16 cellular contexts compared by ENCODE assay signal in the genomic region with DNA sequence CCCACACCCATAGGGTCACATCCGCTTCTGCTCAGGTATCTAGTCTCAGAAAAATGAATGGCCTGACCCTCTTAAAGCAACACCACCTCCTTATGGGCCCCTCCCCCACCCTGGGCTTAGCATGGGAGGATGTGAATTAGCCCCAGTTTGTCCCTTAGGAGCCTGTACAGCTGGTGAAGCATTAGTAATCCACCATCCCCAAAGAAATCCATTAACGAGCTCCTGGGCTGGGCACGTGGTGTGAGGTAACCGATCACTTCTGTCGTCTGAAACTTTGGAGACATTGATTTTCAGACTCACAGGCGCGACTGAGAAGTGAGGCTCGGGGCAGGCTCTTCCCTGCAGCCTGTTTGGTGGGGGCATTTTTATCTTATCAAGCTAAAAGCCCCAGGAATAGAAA.
"Had no signal": no experiment of that assay in that cellular context is flagged by ENCODE, and none has a peak within 500 bp of the region (broad histone marks: within the 10 kb centered on the region; RNA-seq: fewer than 3 reads in every experiment).

No MANE protein-coding gene starts in this region.

- H3K27ac ChIP-seq: neutrophil, tibial artery had no signal

- DNase-seq: activated CD4-positive, alpha-beta T cell treated with anti-CD3 and anti-CD28 coated beads, Interleukin-2, amount 10 ng/mL, durations not matched to agents 7 days and 5 days; activated CD8-positive, alpha-beta memory T cell treated with anti-CD3 and anti-CD28 coated beads, Interleukin-2, amount 50 U/mL, for 4 hours; activated effector memory CD4-positive, alpha-beta T cell treated with anti-CD3 and anti-CD28 coated beads, Interleukin-2, amount 50 U/mL, for 16 hours; activated T-cell treated with anti-CD3 and anti-CD28 coated beads, Interleukin-2, amount 50 U/mL, for 4 hours; effector memory CD8-positive, alpha-beta T cell; esophagus squamous epithelium; immature natural killer cell; kidney glomerular epithelial cell; mesendoderm; natural killer cell; stimulated activated CD8-positive, alpha-beta memory T cell treated with anti-CD3 and anti-CD28 coated beads, Interleukin-4, amount 100 ng/mL, for 48 hours; stimulated activated naive CD4-positive, alpha-beta T cell; substantia nigra; tibial artery had no signal

- H3K9me3 ChIP-seq: esophagus squamous epithelium, neutrophil, pancreas, tibial artery had no signal

- FAIRE-seq: pancreas had no signal

- ATAC-seq: activated T-cell treated with anti-CD3 and anti-CD28 coated beads, Interleukin-2, amount 50 U/mL, for 4 hours; effector memory CD8-positive, alpha-beta T cell; natural killer cell; pancreas had no signal

- H3K36me3 ChIP-seq: neutrophil, pancreas, tibial artery had no signal

- H3K4me3 ChIP-seq: esophagus squamous epithelium, pancreas, tibial artery had no signal

- H3K27me3 ChIP-seq: esophagus squamous epithelium, pancreas, tibial artery had no signal
